ENCODE assay signal across 1 cellular context in the genomic region with DNA sequence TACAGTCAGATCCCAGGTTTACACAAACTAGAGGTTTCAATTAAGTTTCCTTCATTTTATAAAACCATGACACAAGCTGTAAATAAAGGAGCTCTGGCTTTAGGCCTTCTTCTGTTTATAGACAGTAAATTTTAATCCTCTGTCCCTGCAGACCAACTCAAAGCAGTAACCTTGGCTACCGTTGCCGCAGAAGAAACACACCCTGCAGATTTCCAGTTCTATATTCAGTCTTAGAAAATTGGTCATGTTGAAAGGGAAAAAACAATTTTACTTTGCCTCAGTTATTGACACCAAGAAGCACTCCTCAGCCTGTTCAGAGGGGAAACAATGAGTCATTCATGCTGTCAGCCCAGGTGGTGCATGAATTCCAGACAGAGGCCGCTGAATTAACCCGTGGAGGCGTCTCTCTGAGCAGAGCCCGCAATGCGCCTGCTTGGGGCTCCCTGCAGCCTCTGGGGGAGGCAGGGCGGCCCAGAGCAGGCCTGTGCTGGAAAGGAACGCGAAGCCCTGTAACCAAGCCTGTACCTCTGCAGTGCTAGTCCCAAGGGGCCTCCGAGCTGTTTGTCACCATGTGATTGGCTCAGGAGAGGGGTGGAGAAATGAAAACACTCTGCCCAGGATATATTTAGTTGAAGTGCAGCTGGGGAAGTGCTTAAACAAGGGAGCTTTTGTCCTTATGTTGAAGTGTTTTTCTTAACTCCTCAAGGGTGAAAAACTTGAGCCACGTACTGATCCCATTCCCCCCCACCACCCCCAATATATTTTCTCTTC.
TF ChIP-seq lines count a peak whose summit lies in the region.

No MANE protein-coding gene starts in this region.

TF ChIP-seq in K562, 482 proteins besides CTCF, POLR2A, EP300 and RAD21 (continued from another document and continues in another):
- TF ChIP-seq CREBBP (IDR thresholded peaks at IDR 0.05; ENCODE audit: low read depth, low read length) (no peak), TRIM28 (IDR thresholded peaks at IDR 0.05) (peak; percentile 57; the same call in 1 of the 2 replicates), SPI1 (IDR thresholded peaks at IDR 0.05; ENCODE audit: borderline replicate concordance, low read depth, low read length) (peak; percentile 51; the same call in 1 of the 2 replicates), SRSF3 (IDR thresholded peaks at IDR 0.05; ENCODE audit: insufficient read depth, low read length) (no peak), ZNF232 (CRISPR knock-in tag; IDR thresholded peaks at IDR 0.05) (no peak), ZNF431 (CRISPR knock-in tag; IDR thresholded peaks at IDR 0.05) (no peak), MCM5 (IDR thresholded peaks at IDR 0.05; ENCODE audit: low read depth) (no peak), MTF1 (CRISPR knock-in tag; IDR thresholded peaks at IDR 0.05; ENCODE audit: borderline replicate concordance) (no peak), YY1 (IDR thresholded peaks at IDR 0.05; ENCODE audit: borderline replicate concordance in 1 of 3, control insufficient read depth in 1 of 3, extremely low read depth in 1 of 3, insufficient read depth in 3 of 3, insufficient read length in 1 of 3, insufficient replicate concordance in 2 of 3, low read depth in 1 of 3, low read length in 2 of 3) (peak in 1 of 3 experiments; percentile 66), SMAD3 (CRISPR knock-in tag; conservative IDR thresholded peaks at IDR 0.05) (no peak), FOXJ3 (CRISPR knock-in tag; IDR thresholded peaks at IDR 0.05) (no peak), COPS2 (conservative IDR thresholded peaks at IDR 0.05) (no peak), NFATC3 (IDR thresholded peaks at IDR 0.05) (peak; percentile 99), RBM39 (optimal IDR thresholded peaks at IDR 0.05; ENCODE audit: low read depth, low read length) (no peak), ZNF146 (CRISPR knock-in tag; IDR thresholded peaks at IDR 0.05; ENCODE audit: unreplicated experiment) (no peak), HLTF (IDR thresholded peaks at IDR 0.05) (no peak), FOXK2 (conservative IDR thresholded peaks at IDR 0.05 in 1 of 2, IDR thresholded peaks at IDR 0.05 in 1 of 2; ENCODE audit: low read depth in 2 of 2) (peak; percentile 66 to 73), NFYB (IDR thresholded peaks at IDR 0.05; ENCODE audit: extremely low read depth, insufficient read length) (no peak), STAT5A (IDR thresholded peaks at IDR 0.05; ENCODE audit: borderline replicate concordance, low read length) (no peak), LEF1 (IDR thresholded peaks at IDR 0.05) (peak; percentile 61; the same call in 1 of the 2 replicates), TAF9B (IDR thresholded peaks at IDR 0.05; ENCODE audit: partially characterized antibody) (peak; percentile 58), MAZ (CRISPR knock-in tag; conservative IDR thresholded peaks at IDR 0.05 in 1 of 2, IDR thresholded peaks at IDR 0.05 in 1 of 2) (peak; percentile 47 to 54), ZBTB17 (CRISPR knock-in tag; IDR thresholded peaks at IDR 0.05) (no peak), L3MBTL2 (IDR thresholded peaks at IDR 0.05) (peak; percentile 91), KDM2B (CRISPR knock-in tag; IDR thresholded peaks at IDR 0.05) (no peak), TBL1XR1 (IDR thresholded peaks at IDR 0.05; ENCODE audit: low read length in 2 of 2) (no peak), SMARCA5 (IDR thresholded peaks at IDR 0.05) (no peak), TAF1 (IDR thresholded peaks at IDR 0.05; ENCODE audit: control insufficient read depth, extremely low read depth, insufficient read depth, low read length, severe bottlenecking) (peak; percentile 67), ZNF217 (CRISPR knock-in tag; IDR thresholded peaks at IDR 0.05) (no peak), PURB (CRISPR knock-in tag; IDR thresholded peaks at IDR 0.05; ENCODE audit: low read depth) (no peak), ZNF274 (IDR thresholded peaks at IDR 0.05; ENCODE audit: borderline replicate concordance, low read depth, low read length) (no peak), CSDE1 (IDR thresholded peaks at IDR 0.05) (no peak), HDAC1 (IDR thresholded peaks at IDR 0.05) (peak in 1 of 2 experiments; percentile 73; a peak in 1 of 4 replicates), RFX1 (IDR thresholded peaks at IDR 0.05) (peak; percentile 72), PHF8 (IDR thresholded peaks at IDR 0.05; ENCODE audit: borderline replicate concordance, low read length) (peak; percentile 41; the same call in 1 of the 2 replicates), XRCC3 (IDR thresholded peaks at IDR 0.05) (no peak), POLR3A (IDR thresholded peaks at IDR 0.05; ENCODE audit: borderline replicate concordance, extremely low read depth, insufficient read depth, insufficient read length) (no peak)
- TF ChIP-seq, protein P1, sequence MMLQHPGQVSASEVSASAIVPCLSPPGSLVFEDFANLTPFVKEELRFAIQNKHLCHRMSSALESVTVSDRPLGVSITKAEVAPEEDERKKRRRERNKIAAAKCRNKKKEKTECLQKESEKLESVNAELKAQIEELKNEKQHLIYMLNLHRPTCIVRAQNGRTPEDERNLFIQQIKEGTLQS (IDR thresholded peaks at IDR 0.05) = peak; percentile 98
- TF ChIP-seq, protein P1 (CRISPR knock-in tag; conservative IDR thresholded peaks at IDR 0.05) = peak; percentile 97
- TF ChIP-seq, protein P2, sequence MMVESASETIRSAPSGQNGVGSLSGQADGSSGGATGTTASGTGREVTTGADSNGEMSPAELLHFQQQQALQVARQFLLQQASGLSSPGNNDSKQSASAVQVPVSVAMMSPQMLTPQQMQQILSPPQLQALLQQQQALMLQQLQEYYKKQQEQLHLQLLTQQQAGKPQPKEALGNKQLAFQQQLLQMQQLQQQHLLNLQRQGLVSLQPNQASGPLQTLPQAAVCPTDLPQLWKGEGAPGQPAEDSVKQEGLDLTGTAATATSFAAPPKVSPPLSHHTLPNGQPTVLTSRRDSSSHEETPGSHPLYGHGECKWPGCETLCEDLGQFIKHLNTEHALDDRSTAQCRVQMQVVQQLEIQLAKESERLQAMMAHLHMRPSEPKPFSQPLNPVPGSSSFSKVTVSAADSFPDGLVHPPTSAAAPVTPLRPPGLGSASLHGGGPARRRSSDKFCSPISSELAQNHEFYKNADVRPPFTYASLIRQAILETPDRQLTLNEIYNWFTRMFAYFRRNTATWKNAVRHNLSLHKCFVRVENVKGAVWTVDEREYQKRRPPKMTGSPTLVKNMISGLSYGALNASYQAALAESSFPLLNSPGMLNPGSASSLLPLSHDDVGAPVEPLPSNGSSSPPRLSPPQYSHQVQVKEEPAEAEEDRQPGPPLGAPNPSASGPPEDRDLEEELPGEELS (CRISPR knock-in tag; IDR thresholded peaks at IDR 0.05; ENCODE audit: borderline replicate concordance) = no peak
- TF ChIP-seq, protein P3, sequence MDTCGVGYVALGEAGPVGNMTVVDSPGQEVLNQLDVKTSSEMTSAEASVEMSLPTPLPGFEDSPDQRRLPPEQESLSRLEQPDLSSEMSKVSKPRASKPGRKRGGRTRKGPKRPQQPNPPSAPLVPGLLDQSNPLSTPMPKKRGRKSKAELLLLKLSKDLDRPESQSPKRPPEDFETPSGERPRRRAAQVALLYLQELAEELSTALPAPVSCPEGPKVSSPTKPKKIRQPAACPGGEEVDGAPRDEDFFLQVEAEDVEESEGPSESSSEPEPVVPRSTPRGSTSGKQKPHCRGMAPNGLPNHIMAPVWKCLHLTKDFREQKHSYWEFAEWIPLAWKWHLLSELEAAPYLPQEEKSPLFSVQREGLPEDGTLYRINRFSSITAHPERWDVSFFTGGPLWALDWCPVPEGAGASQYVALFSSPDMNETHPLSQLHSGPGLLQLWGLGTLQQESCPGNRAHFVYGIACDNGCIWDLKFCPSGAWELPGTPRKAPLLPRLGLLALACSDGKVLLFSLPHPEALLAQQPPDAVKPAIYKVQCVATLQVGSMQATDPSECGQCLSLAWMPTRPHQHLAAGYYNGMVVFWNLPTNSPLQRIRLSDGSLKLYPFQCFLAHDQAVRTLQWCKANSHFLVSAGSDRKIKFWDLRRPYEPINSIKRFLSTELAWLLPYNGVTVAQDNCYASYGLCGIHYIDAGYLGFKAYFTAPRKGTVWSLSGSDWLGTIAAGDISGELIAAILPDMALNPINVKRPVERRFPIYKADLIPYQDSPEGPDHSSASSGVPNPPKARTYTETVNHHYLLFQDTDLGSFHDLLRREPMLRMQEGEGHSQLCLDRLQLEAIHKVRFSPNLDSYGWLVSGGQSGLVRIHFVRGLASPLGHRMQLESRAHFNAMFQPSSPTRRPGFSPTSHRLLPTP (IDR thresholded peaks at IDR 0.05; ENCODE audit: borderline replicate concordance, extremely low read depth, insufficient read length) = no peak
- TF ChIP-seq, protein P4, sequence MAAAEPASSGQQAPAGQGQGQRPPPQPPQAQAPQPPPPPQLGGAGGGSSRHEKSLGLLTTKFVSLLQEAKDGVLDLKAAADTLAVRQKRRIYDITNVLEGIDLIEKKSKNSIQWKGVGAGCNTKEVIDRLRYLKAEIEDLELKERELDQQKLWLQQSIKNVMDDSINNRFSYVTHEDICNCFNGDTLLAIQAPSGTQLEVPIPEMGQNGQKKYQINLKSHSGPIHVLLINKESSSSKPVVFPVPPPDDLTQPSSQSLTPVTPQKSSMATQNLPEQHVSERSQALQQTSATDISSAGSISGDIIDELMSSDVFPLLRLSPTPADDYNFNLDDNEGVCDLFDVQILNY (CRISPR knock-in tag; IDR thresholded peaks at IDR 0.05) = no peak
- TF ChIP-seq, protein P5, sequence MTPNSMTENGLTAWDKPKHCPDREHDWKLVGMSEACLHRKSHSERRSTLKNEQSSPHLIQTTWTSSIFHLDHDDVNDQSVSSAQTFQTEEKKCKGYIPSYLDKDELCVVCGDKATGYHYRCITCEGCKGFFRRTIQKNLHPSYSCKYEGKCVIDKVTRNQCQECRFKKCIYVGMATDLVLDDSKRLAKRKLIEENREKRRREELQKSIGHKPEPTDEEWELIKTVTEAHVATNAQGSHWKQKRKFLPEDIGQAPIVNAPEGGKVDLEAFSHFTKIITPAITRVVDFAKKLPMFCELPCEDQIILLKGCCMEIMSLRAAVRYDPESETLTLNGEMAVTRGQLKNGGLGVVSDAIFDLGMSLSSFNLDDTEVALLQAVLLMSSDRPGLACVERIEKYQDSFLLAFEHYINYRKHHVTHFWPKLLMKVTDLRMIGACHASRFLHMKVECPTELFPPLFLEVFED (CRISPR knock-in tag; conservative IDR thresholded peaks at IDR 0.05) = no peak
- TF ChIP-seq, protein P6, sequence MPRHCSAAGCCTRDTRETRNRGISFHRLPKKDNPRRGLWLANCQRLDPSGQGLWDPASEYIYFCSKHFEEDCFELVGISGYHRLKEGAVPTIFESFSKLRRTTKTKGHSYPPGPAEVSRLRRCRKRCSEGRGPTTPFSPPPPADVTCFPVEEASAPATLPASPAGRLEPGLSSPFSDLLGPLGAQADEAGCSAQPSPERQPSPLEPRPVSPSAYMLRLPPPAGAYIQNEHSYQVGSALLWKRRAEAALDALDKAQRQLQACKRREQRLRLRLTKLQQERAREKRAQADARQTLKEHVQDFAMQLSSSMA (CRISPR knock-in tag; IDR thresholded peaks at IDR 0.05) = no peak
- TF ChIP-seq, protein P7, sequence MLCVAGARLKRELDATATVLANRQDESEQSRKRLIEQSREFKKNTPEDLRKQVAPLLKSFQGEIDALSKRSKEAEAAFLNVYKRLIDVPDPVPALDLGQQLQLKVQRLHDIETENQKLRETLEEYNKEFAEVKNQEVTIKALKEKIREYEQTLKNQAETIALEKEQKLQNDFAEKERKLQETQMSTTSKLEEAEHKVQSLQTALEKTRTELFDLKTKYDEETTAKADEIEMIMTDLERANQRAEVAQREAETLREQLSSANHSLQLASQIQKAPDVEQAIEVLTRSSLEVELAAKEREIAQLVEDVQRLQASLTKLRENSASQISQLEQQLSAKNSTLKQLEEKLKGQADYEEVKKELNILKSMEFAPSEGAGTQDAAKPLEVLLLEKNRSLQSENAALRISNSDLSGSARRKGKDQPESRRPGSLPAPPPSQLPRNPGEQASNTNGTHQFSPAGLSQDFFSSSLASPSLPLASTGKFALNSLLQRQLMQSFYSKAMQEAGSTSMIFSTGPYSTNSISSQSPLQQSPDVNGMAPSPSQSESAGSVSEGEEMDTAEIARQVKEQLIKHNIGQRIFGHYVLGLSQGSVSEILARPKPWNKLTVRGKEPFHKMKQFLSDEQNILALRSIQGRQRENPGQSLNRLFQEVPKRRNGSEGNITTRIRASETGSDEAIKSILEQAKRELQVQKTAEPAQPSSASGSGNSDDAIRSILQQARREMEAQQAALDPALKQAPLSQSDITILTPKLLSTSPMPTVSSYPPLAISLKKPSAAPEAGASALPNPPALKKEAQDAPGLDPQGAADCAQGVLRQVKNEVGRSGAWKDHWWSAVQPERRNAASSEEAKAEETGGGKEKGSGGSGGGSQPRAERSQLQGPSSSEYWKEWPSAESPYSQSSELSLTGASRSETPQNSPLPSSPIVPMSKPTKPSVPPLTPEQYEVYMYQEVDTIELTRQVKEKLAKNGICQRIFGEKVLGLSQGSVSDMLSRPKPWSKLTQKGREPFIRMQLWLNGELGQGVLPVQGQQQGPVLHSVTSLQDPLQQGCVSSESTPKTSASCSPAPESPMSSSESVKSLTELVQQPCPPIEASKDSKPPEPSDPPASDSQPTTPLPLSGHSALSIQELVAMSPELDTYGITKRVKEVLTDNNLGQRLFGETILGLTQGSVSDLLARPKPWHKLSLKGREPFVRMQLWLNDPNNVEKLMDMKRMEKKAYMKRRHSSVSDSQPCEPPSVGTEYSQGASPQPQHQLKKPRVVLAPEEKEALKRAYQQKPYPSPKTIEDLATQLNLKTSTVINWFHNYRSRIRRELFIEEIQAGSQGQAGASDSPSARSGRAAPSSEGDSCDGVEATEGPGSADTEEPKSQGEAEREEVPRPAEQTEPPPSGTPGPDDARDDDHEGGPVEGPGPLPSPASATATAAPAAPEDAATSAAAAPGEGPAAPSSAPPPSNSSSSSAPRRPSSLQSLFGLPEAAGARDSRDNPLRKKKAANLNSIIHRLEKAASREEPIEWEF (CRISPR knock-in tag; IDR thresholded peaks at IDR 0.05) = no peak
- TF ChIP-seq, protein P8, sequence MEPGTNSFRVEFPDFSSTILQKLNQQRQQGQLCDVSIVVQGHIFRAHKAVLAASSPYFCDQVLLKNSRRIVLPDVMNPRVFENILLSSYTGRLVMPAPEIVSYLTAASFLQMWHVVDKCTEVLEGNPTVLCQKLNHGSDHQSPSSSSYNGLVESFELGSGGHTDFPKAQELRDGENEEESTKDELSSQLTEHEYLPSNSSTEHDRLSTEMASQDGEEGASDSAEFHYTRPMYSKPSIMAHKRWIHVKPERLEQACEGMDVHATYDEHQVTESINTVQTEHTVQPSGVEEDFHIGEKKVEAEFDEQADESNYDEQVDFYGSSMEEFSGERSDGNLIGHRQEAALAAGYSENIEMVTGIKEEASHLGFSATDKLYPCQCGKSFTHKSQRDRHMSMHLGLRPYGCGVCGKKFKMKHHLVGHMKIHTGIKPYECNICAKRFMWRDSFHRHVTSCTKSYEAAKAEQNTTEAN (CRISPR knock-in tag; IDR thresholded peaks at IDR 0.05) = no peak
- TF ChIP-seq, protein P9, sequence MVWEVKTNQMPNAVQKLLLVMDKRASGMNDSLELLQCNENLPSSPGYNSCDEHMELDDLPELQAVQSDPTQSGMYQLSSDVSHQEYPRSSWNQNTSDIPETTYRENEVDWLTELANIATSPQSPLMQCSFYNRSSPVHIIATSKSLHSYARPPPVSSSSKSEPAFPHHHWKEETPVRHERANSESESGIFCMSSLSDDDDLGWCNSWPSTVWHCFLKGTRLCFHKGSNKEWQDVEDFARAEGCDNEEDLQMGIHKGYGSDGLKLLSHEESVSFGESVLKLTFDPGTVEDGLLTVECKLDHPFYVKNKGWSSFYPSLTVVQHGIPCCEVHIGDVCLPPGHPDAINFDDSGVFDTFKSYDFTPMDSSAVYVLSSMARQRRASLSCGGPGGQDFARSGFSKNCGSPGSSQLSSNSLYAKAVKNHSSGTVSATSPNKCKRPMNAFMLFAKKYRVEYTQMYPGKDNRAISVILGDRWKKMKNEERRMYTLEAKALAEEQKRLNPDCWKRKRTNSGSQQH (CRISPR knock-in tag; IDR thresholded peaks at IDR 0.05) = no peak
